In genomic region chr3:171792549-171792948, GRCh38 we compare ENCODE assay signal across 19 cellular contexts. TPM values are rescaled to one million over a fixed set of nuclear protein-coding genes. Genes with fewer than 3 reads are reported as not detected.
DNase-seq lines count a peak whose midpoint lies in the region; ATAC-seq and TF ChIP-seq lines count a peak whose summit lies in the region.
"Had no signal": no experiment of that assay in that cellular context is flagged by ENCODE, and none has a peak within 500 bp of the region (broad histone marks: within the 10 kb centered on the region; RNA-seq: fewer than 3 reads in every experiment).

No MANE protein-coding gene starts in this region.

- H3K9ac ChIP-seq in skeletal muscle tissue (ENCODE audit: low read depth in 1 of 3, low read length in 3 of 3) = no peak overlapping the region
- H3K9ac ChIP-seq in endodermal cell (ENCODE audit: extremely low read depth, low read length, poor library complexity, severe bottlenecking) = no peak overlapping the region
- H3K9ac ChIP-seq: KMS-11 had no signal

- H3K4me1 ChIP-seq in esophagus squamous epithelium (peaks cover 40 to 80% (median 51%) of the 10 kb centered on the region in 3 donors), skeletal muscle tissue (ENCODE audit: control insufficient read depth in 3 of 3, insufficient read depth in 3 of 3, low read length in 3 of 3) (peaks cover 0 to 5% (median 4%) of the 10 kb centered on the region in 3 donors), OCI-LY7 (ENCODE audit: insufficient read depth, low read length, poor library complexity, severe bottlenecking) (no peaks in the 10 kb centered on the region), endodermal cell (ENCODE audit: control insufficient read depth, insufficient read depth, low read length) (peaks cover 13% of the 10 kb centered on the region)

- POLR2A ChIA-PET in OCI-LY7 (lab: Charles Lee) = interaction anchor here (0.7 kb wide), 1 partner anchor 41 kb away, joined by 3 read pairs; no protein-coding TSS in a partner anchor

- 51 to 60% methylated on average over 2 of the region's 2 CpGs for WGBS in esophagus squamous epithelium, 2 donors
- 94 to 95% methylated on average over 2 of the region's 2 CpGs for WGBS in endodermal cell (ENCODE audit: insufficient coverage in 1 of 2, insufficient read length in 1 of 2), 2 experiments

- no peak overlapping the region for H2AFZ ChIP-seq in OCI-LY7 (ENCODE audit: low read length)

- H4K20me1 ChIP-seq in OCI-LY7 (ENCODE audit: insufficient read depth, low read length) = no peaks in the 10 kb centered on the region

- no peak for DNase-seq in Calu3
- DNase-seq in esophagus squamous epithelium (lab: John Stamatoyannopoulos, UW) = no peak
- no peak for DNase-seq in NCI-H1092 (lab: John Stamatoyannopoulos, UW)
- no peak for DNase-seq in OCI-LY7 (ENCODE audit: low spot score)
- DNase-seq in endodermal cell = no peak
- DNase-seq: activated CD4-positive, alpha-beta T cell treated with anti-CD3 and anti-CD28 coated beads for 36 hours; activated CD8-positive, alpha-beta memory T cell treated with anti-CD3 and anti-CD28 coated beads, Interleukin-2, amount 50 U/mL, for 48 hours; left colon; NCI-H1436 treated with DMSO at 0.1 percent for 48 hours; NCI-H446; stimulated activated naive CD4-positive, alpha-beta T cell had no signal

- peak overlapping the region; percentile 34 for H3K27ac Mint-ChIP-seq in Calu3 (ENCODE audit: unreplicated experiment)
- H3K27ac Mint-ChIP-seq in endodermal cell = no peak overlapping the region
- H3K27ac Mint-ChIP-seq: activated CD4-positive, alpha-beta T cell treated with anti-CD3 and anti-CD28 coated beads for 36 hours; progenitor cell of endocrine pancreas had no signal

- peaks cover 6% of the 10 kb centered on the region for H3K36me3 Mint-ChIP-seq in Calu3 (ENCODE audit: insufficient read depth, unreplicated experiment)
- H3K36me3 Mint-ChIP-seq in endodermal cell (ENCODE audit: low read depth) = no peaks in the 10 kb centered on the region

- no peaks in the 10 kb centered on the region for H3K27me3 ChIP-seq in esophagus squamous epithelium
- no peaks in the 10 kb centered on the region for H3K27me3 ChIP-seq in skeletal muscle tissue (ENCODE audit: control insufficient read depth in 3 of 3, insufficient read depth in 3 of 3, low read length in 3 of 3)
- H3K27me3 ChIP-seq in endodermal cell (ENCODE audit: control insufficient read depth, insufficient read depth, low read length, poor library complexity, severe bottlenecking) = no peaks in the 10 kb centered on the region
- H3K27me3 ChIP-seq: SJSA1 had no signal

- no peak for TF ChIP-seq CTCF in Calu3 (IDR thresholded peaks at IDR 0.05; ENCODE audit: unreplicated experiment)
- TF ChIP-seq CTCF in esophagus squamous epithelium (IDR thresholded peaks at IDR 0.05) = no peak
- TF ChIP-seq CTCF in OCI-LY7 (conservative IDR thresholded peaks at IDR 0.05; ENCODE audit: low read length) = no peak
- TF ChIP-seq CTCF in endodermal cell (conservative IDR thresholded peaks at IDR 0.05) = no peak

- H3K4me3 ChIP-seq in esophagus squamous epithelium (no peak overlapping the region), skeletal muscle tissue (ENCODE audit: low read length in 3 of 3) (no peak overlapping the region), OCI-LY7 (ENCODE audit: low read depth, low read length, poor library complexity, severe bottlenecking) (no peak overlapping the region), endodermal cell (ENCODE audit: low read length) (no peak overlapping the region)
- H3K4me3 ChIP-seq: SJSA1 had no signal

- TF ChIP-seq POLR2A in esophagus squamous epithelium (IDR thresholded peaks at IDR 0.05) = no peak

- H3K27ac ChIP-seq in angular gyrus (ENCODE audit: low read depth, low read length) (peak overlapping the region; percentile 75), esophagus squamous epithelium (peak overlapping the region; percentile 79 to 92 (median 84)), skeletal muscle tissue (ENCODE audit: low read depth, low read length) (peak overlapping the region; percentile 33), OCI-LY7 (ENCODE audit: low read depth, low read length, poor library complexity, severe bottlenecking) (no peak overlapping the region), endodermal cell (ENCODE audit: low read depth, low read length) (no peak overlapping the region)
- H3K27ac ChIP-seq: KMS-11 had no signal

- H3K27me3 Mint-ChIP-seq in Calu3 (ENCODE audit: unreplicated experiment) (no peaks in the 10 kb centered on the region), endodermal cell (ENCODE audit: insufficient read depth) (peaks cover 4% of the 10 kb centered on the region)
- H3K27me3 Mint-ChIP-seq: activated CD4-positive, alpha-beta T cell treated with anti-CD3 and anti-CD28 coated beads for 36 hours; progenitor cell of endocrine pancreas had no signal

- BruUV-seq in Calu3 (replicated peaks; lab: Mats Ljungman, UMichigan) (no TSS peak), OCI-LY7 (replicated peaks; lab: Mats Ljungman, UMichigan) (no TSS peak)

- no peaks in the 10 kb centered on the region for H3K9me2 ChIP-seq in OCI-LY7 (ENCODE audit: insufficient read depth, low read length)

- no peaks in the 10 kb centered on the region for H3K79me2 ChIP-seq in OCI-LY7 (ENCODE audit: insufficient read depth, low read depth, low read length)

- H3K36me3 ChIP-seq in esophagus squamous epithelium (no peaks in the 10 kb centered on the region), skeletal muscle tissue (ENCODE audit: control insufficient read depth in 3 of 3, insufficient read depth in 3 of 3, low read length in 3 of 3) (no peaks in the 10 kb centered on the region), OCI-LY7 (ENCODE audit: insufficient read depth, low read length) (no peaks in the 10 kb centered on the region), endodermal cell (ENCODE audit: control insufficient read depth, insufficient read depth, low read length) (no peaks in the 10 kb centered on the region)
- H3K36me3 ChIP-seq: SJSA1 had no signal

- H3K4me2 ChIP-seq in OCI-LY7 (ENCODE audit: low read length) = no peak overlapping the region
- H3K4me2 ChIP-seq: KMS-11 had no signal

- H3K4me3 Mint-ChIP-seq in Calu3 (ENCODE audit: low read depth, unreplicated experiment) = peak overlapping the region; percentile 1
- H3K4me3 Mint-ChIP-seq in endodermal cell = no peak overlapping the region
- H3K4me3 Mint-ChIP-seq: activated CD4-positive, alpha-beta T cell treated with anti-CD3 and anti-CD28 coated beads for 36 hours had no signal

- CTCF ChIA-PET in Calu3 (lab: Charles Lee) = interaction anchor here (2.0 kb wide), 1 partner anchor 20 kb away, joined by 10 read pairs; no protein-coding TSS in a partner anchor
- CTCF ChIA-PET in OCI-LY7 (lab: Charles Lee; ENCODE audit: unreplicated experiment) = no interaction called here

- H3K9me3 ChIP-seq in esophagus squamous epithelium (no peaks in the 10 kb centered on the region), skeletal muscle tissue (ENCODE audit: control insufficient read depth in 3 of 3, low read length in 3 of 3) (no peaks in the 10 kb centered on the region), OCI-LY7 (ENCODE audit: low read length) (no peaks in the 10 kb centered on the region), endodermal cell (ENCODE audit: control insufficient read depth, low read length) (no peaks in the 10 kb centered on the region)
- H3K9me3 ChIP-seq: SJSA1 had no signal

- intact Hi-C loops in Calu3 (cut with micrococcal nuclease; ENCODE audit: unreplicated experiment) (no loop called here), esophagus squamous epithelium (cut with DNase I) (no loop called here), OCI-LY7 (cut with micrococcal nuclease; ENCODE audit: unreplicated experiment) (no loop called here)

- H3K9me3 Mint-ChIP-seq in Calu3 (ENCODE audit: low read depth, unreplicated experiment) (no peaks in the 10 kb centered on the region), endodermal cell (no peaks in the 10 kb centered on the region)

- no peak for ATAC-seq in GM21515 (IDR thresholded peaks at IDR 0.05; ENCODE audit: unreplicated experiment)
- ATAC-seq: activated CD4-positive, alpha-beta T cell treated with anti-CD3 and anti-CD28 coated beads for 36 hours had no signal

- H3K4me1 Mint-ChIP-seq in Calu3 (ENCODE audit: low read depth, unreplicated experiment) (peaks cover 40% of the 10 kb centered on the region), endodermal cell (peaks cover 15% of the 10 kb centered on the region)
- H3K4me1 Mint-ChIP-seq: activated CD4-positive, alpha-beta T cell treated with anti-CD3 and anti-CD28 coated beads for 36 hours had no signal

RNA-seq across cellular contexts. Expression of gene PLD1, which starts 17.7 kb away (rescaled TPM):
- total RNA-seq in Calu3 (2022) = 58.5 and 61.2 TPM in 2 replicates
- 10 to 100 TPM; 30.9 to 67.9 (median 56.0) TPM for total RNA-seq in esophagus squamous epithelium
- 31.3 TPM for total RNA-seq in skeletal muscle tissue
- total RNA-seq in OCI-LY7 (2014; rRNA removed; shearing (Covaris generic)) = not detected in 2 replicates
- total RNA-seq in OCI-LY7 (2022) = not detected in 2 replicates
- total RNA-seq in endodermal cell = 10 to 100 TPM in 1 of 2 donors, 1 to 10 TPM in 1; 9.5 to 15.9 TPM
- polyA plus RNA-seq in endodermal cell (2013, experiment 1 of 2) = 3.0 TPM
- 3.1 TPM for polyA plus RNA-seq in endodermal cell (2013, experiment 2 of 2)

RNA-seq across cellular contexts. Expression of gene TMEM212, which starts 50.6 kb away (rescaled TPM):
- not detected in 2 replicates for total RNA-seq in Calu3 (2022)
- total RNA-seq in esophagus squamous epithelium = not detected
- total RNA-seq in skeletal muscle tissue = not detected
- total RNA-seq in OCI-LY7 (2014; rRNA removed; shearing (Covaris generic)) = not detected in 2 replicates
- not detected in 2 replicates for total RNA-seq in OCI-LY7 (2022)
- not detected for total RNA-seq in endodermal cell
- not detected for polyA plus RNA-seq in endodermal cell (2013, experiment 1 of 2)
- polyA plus RNA-seq in endodermal cell (2013, experiment 2 of 2) = not detected
- total RNA-seq: activated CD4-positive, alpha-beta T cell treated with anti-CD3 and anti-CD28 coated beads for 36 hours; dermis microvascular lymphatic vessel endothelial cell; left colon; myocyte; progenitor cell of endocrine pancreas; SJSA1 had no signal

Comparison
In these comparisons a context has a peak if more than half of its experiments do, and no peak if none do; other contexts are left out.
1. H3K27ac ChIP-seq: peak in angular gyrus (single experiment), esophagus squamous epithelium (4 of 4) and skeletal muscle tissue (single experiment); none in OCI-LY7 (single experiment) and endodermal cell (single experiment).
2. RNA of gene PLD1, which starts 17.7 kb away (total RNA-seq): 30.9 to 67.9 TPM in esophagus squamous epithelium, 58.5 to 61.2 TPM in Calu3, 31.3 TPM in skeletal muscle tissue (single experiment) and 9.5 to 15.9 TPM in endodermal cell; not detected in OCI-LY7; every median in the first group is over 10 times any median in the second.